In the genomic region with DNA sequence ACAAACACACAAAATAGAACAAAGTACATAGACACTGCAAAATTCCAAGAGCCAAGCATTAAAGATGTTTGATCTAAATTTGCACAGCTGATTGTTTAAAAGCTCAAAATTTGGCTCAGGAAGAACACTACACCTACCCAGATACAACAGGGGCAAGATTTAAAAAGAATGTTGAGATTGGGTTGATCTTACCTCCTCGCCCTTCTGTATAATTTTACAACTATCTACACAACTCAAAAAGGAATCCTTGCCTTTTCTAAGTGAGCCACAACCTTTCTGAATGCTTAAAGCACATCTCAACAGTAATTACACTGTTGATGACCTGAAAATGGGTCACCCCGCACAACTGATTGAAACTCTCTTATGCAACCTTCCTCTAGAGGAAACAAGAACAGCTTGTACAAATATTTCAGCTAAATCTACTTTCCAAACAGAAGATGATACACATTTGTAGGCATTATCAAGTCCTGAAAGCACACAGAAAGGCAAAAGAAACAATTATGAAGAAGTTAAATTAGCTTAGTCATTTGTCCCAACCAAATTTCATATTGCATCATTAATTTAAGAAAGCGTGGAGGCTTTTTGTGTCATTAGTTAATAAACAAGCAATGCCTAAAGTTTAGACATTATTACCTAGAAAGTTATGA, we compare ENCODE assay signal across 1 cellular context.
TF ChIP-seq lines count a peak whose summit lies in the region.

No MANE protein-coding gene starts in this region.

TF ChIP-seq in HepG2, 621 proteins besides CTCF, POLR2A, EP300 and RAD21 (continued from another document and continues in another):
- TF ChIP-seq TFE3 (CRISPR knock-in tag; IDR thresholded peaks at IDR 0.05) (no peak), DDIT3 (CRISPR knock-in tag; IDR thresholded peaks at IDR 0.05) (no peak), SCMH1 (CRISPR knock-in tag; IDR thresholded peaks at IDR 0.05; ENCODE audit: borderline replicate concordance) (no peak), ZNF788 (CRISPR knock-in tag; IDR thresholded peaks at IDR 0.05; ENCODE audit: borderline replicate concordance) (no peak), HNF4A (CRISPR knock-in tag; IDR thresholded peaks at IDR 0.05) (0 out of 2 replicates have a peak, but pooled peaks have one; percentile 8), ZNF878 (CRISPR knock-in tag; IDR thresholded peaks at IDR 0.05) (no peak), ZNF280B (CRISPR knock-in tag; IDR thresholded peaks at IDR 0.05; ENCODE audit: borderline replicate concordance) (no peak), SOX6 (IDR thresholded peaks at IDR 0.05) (no peak), SOX6 (CRISPR knock-in tag; IDR thresholded peaks at IDR 0.05) (no peak; the same call in 1 of the 2 replicates), PPARG (CRISPR knock-in tag; conservative IDR thresholded peaks at IDR 0.05) (no peak), ZNF782 (CRISPR knock-in tag; IDR thresholded peaks at IDR 0.05; ENCODE audit: borderline replicate concordance) (no peak), NFATC3 (CRISPR knock-in tag; IDR thresholded peaks at IDR 0.05) (no peak), LCORL (IDR thresholded peaks at IDR 0.05) (no peak), LCORL (CRISPR knock-in tag; IDR thresholded peaks at IDR 0.05) (no peak), CBFB (CRISPR knock-in tag; IDR thresholded peaks at IDR 0.05) (no peak), ZFP62 (CRISPR knock-in tag; IDR thresholded peaks at IDR 0.05) (no peak), KDM3A (CRISPR knock-in tag; IDR thresholded peaks at IDR 0.05; ENCODE audit: low read depth) (no peak), NCOA2 (CRISPR knock-in tag; IDR thresholded peaks at IDR 0.05) (0 out of 2 replicates have a peak, but pooled peaks have one; percentile 9), ZNF253 (CRISPR knock-in tag; IDR thresholded peaks at IDR 0.05; ENCODE audit: borderline replicate concordance) (no peak), ZBTB8A (CRISPR knock-in tag; IDR thresholded peaks at IDR 0.05; ENCODE audit: borderline replicate concordance, low read depth) (no peak), THRA (CRISPR knock-in tag; IDR thresholded peaks at IDR 0.05; ENCODE audit: borderline replicate concordance) (peak; percentile 94; the same call in 1 of the 2 replicates), ZNF180 (CRISPR knock-in tag; IDR thresholded peaks at IDR 0.05; ENCODE audit: borderline replicate concordance, low read depth) (no peak), JARID2 (CRISPR knock-in tag; IDR thresholded peaks at IDR 0.05; ENCODE audit: insufficient replicate concordance) (no peak), NFE2L2 (IDR thresholded peaks at IDR 0.05; ENCODE audit: low read length) (no peak), HNRNPL (IDR thresholded peaks at IDR 0.05; ENCODE audit: low read depth, low read length) (no peak), ISL2 (CRISPR knock-in tag; IDR thresholded peaks at IDR 0.05) (no peak), CBX1 (IDR thresholded peaks at IDR 0.05; ENCODE audit: low read depth) (no peak), ZSCAN22 (CRISPR knock-in tag; IDR thresholded peaks at IDR 0.05) (no peak), TOE1 (CRISPR knock-in tag; IDR thresholded peaks at IDR 0.05) (no peak), MYC (CRISPR knock-in tag; IDR thresholded peaks at IDR 0.05; ENCODE audit: borderline replicate concordance) (no peak), ZNF569 (CRISPR knock-in tag; IDR thresholded peaks at IDR 0.05; ENCODE audit: borderline replicate concordance) (no peak), SALL2 (CRISPR knock-in tag; IDR thresholded peaks at IDR 0.05) (no peak), KMT2A (CRISPR knock-in tag; IDR thresholded peaks at IDR 0.05) (no peak), ZNF550 (CRISPR knock-in tag; IDR thresholded peaks at IDR 0.05; ENCODE audit: borderline replicate concordance) (no peak), HNRNPK (IDR thresholded peaks at IDR 0.05; ENCODE audit: low read depth, low read length, poor library complexity, severe bottlenecking) (no peak), ZNF484 (CRISPR knock-in tag; IDR thresholded peaks at IDR 0.05; ENCODE audit: borderline replicate concordance, low read depth) (no peak), CENPBD1 (CRISPR knock-in tag; IDR thresholded peaks at IDR 0.05; ENCODE audit: borderline replicate concordance, low read depth) (no peak), PHF5A (CRISPR knock-in tag; IDR thresholded peaks at IDR 0.05; ENCODE audit: low read depth, unreplicated experiment) (no peak), REXO4 (CRISPR knock-in tag; IDR thresholded peaks at IDR 0.05; ENCODE audit: borderline replicate concordance) (no peak), ZMYM2 (CRISPR knock-in tag; IDR thresholded peaks at IDR 0.05) (no peak), ZNF446 (CRISPR knock-in tag; IDR thresholded peaks at IDR 0.05) (no peak), KLF15 (CRISPR knock-in tag; IDR thresholded peaks at IDR 0.05; ENCODE audit: borderline replicate concordance) (no peak), ZNF576 (CRISPR knock-in tag; IDR thresholded peaks at IDR 0.05) (no peak), MTA1 (CRISPR knock-in tag; IDR thresholded peaks at IDR 0.05; ENCODE audit: borderline replicate concordance) (no peak), MATR3 (CRISPR knock-in tag; IDR thresholded peaks at IDR 0.05) (no peak), RAD51 (IDR thresholded peaks at IDR 0.05; ENCODE audit: borderline replicate concordance) (no peak), JUN (CRISPR knock-in tag; IDR thresholded peaks at IDR 0.05) (no peak), ZNF282 (IDR thresholded peaks at IDR 0.05; ENCODE audit: partially characterized antibody) (no peak), ELF3 (CRISPR knock-in tag; IDR thresholded peaks at IDR 0.05) (0 out of 2 replicates have a peak, but pooled peaks have one; percentile 16), ASH2L (IDR thresholded peaks at IDR 0.05; ENCODE audit: insufficient read length, low read depth, low read length) (no peak), ZNF501 (CRISPR knock-in tag; IDR thresholded peaks at IDR 0.05) (no peak)
- TF ChIP-seq, protein P1, sequence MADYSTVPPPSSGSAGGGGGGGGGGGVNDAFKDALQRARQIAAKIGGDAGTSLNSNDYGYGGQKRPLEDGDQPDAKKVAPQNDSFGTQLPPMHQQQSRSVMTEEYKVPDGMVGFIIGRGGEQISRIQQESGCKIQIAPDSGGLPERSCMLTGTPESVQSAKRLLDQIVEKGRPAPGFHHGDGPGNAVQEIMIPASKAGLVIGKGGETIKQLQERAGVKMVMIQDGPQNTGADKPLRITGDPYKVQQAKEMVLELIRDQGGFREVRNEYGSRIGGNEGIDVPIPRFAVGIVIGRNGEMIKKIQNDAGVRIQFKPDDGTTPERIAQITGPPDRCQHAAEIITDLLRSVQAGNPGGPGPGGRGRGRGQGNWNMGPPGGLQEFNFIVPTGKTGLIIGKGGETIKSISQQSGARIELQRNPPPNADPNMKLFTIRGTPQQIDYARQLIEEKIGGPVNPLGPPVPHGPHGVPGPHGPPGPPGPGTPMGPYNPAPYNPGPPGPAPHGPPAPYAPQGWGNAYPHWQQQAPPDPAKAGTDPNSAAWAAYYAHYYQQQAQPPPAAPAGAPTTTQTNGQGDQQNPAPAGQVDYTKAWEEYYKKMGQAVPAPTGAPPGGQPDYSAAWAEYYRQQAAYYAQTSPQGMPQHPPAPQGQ (CRISPR knock-in tag; IDR thresholded peaks at IDR 0.05; ENCODE audit: borderline replicate concordance): no peak
- TF ChIP-seq, protein P2, sequence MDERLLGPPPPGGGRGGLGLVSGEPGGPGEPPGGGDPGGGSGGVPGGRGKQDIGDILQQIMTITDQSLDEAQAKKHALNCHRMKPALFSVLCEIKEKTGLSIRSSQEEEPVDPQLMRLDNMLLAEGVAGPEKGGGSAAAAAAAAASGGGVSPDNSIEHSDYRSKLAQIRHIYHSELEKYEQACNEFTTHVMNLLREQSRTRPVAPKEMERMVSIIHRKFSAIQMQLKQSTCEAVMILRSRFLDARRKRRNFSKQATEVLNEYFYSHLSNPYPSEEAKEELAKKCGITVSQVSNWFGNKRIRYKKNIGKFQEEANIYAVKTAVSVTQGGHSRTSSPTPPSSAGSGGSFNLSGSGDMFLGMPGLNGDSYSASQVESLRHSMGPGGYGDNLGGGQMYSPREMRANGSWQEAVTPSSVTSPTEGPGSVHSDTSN (CRISPR knock-in tag; IDR thresholded peaks at IDR 0.05): no peak
- TF ChIP-seq, protein P3, sequence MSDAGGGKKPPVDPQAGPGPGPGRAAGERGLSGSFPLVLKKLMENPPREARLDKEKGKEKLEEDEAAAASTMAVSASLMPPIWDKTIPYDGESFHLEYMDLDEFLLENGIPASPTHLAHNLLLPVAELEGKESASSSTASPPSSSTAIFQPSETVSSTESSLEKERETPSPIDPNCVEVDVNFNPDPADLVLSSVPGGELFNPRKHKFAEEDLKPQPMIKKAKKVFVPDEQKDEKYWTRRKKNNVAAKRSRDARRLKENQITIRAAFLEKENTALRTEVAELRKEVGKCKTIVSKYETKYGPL (CRISPR knock-in tag; IDR thresholded peaks at IDR 0.05): peak; percentile 93
- TF ChIP-seq, protein P4, sequence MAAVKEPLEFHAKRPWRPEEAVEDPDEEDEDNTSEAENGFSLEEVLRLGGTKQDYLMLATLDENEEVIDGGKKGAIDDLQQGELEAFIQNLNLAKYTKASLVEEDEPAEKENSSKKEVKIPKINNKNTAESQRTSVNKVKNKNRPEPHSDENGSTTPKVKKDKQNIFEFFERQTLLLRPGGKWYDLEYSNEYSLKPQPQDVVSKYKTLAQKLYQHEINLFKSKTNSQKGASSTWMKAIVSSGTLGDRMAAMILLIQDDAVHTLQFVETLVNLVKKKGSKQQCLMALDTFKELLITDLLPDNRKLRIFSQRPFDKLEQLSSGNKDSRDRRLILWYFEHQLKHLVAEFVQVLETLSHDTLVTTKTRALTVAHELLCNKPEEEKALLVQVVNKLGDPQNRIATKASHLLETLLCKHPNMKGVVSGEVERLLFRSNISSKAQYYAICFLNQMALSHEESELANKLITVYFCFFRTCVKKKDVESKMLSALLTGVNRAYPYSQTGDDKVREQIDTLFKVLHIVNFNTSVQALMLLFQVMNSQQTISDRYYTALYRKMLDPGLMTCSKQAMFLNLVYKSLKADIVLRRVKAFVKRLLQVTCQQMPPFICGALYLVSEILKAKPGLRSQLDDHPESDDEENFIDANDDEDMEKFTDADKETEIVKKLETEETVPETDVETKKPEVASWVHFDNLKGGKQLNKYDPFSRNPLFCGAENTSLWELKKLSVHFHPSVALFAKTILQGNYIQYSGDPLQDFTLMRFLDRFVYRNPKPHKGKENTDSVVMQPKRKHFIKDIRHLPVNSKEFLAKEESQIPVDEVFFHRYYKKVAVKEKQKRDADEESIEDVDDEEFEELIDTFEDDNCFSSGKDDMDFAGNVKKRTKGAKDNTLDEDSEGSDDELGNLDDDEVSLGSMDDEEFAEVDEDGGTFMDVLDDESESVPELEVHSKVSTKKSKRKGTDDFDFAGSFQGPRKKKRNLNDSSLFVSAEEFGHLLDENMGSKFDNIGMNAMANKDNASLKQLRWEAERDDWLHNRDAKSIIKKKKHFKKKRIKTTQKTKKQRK (IDR thresholded peaks at IDR 0.05; ENCODE audit: low read length): no peak
- TF ChIP-seq, protein P5, sequence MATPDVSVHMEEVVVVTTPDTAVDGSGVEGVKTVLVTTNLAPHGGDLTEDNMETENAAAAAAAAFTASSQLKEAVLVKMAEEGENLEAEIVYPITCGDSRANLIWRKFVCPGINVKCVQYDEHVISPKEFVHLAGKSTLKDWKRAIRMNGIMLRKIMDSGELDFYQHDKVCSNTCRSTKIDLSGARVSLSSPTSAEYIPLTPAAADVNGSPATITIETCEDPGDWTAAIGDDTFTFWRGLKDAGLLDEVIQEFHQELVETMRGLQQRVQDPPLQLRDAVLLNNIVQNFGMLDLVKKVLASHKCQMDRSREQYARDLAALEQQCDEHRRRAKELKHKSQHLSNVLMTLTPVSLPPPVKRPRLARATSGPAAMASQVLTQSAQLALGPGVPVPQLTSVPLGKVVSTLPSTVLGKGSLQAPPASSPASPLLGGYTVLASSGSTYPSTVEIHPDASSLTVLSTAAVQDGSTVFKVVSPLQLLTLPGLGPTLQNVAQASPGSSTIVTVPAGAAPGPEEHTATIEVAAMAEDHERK (CRISPR knock-in tag; IDR thresholded peaks at IDR 0.05; ENCODE audit: low read depth): no peak
